8 cellular contexts compared by ENCODE assay signal in genomic region chr1:233326319-233326994, GRCh38. TPM values are rescaled to one million over a fixed set of nuclear protein-coding genes. Genes with fewer than 3 reads are reported as not detected.
DNase-seq lines count a peak whose midpoint lies in the region; ATAC-seq and TF ChIP-seq lines count a peak whose summit lies in the region.

No MANE protein-coding gene starts in this region.

- peak overlapping the region; percentile 82 for H3K4me3 Mint-ChIP-seq in activated B cell treated with CpG ODN at 0.5 μM for 24 hours

- intact Hi-C loops in Right ventricle myocardium superior (cut with DNase I) (no loop called here), activated B cell treated with CpG ODN at 0.5 μM for 24 hours (cut with micrococcal nuclease) (no loop called here)

- H3K9me3 Mint-ChIP-seq in activated B cell treated with CpG ODN at 0.5 μM for 24 hours = no peaks in the 10 kb centered on the region

- H3K4me1 Mint-ChIP-seq in activated B cell treated with CpG ODN at 0.5 μM for 24 hours = peaks cover 11% of the 10 kb centered on the region

- ATAC-seq in Right ventricle myocardium superior (ENCODE audit: poor library complexity) (no peak), activated B cell treated with CpG ODN at 0.5 μM for 24 hours (ENCODE audit: low read depth) (no peak), thoracic aorta (ENCODE audit: insufficient number of reproducible peaks, low FRiP score, low read depth) (no peak)

- H3K27me3 Mint-ChIP-seq in activated B cell treated with CpG ODN at 0.5 μM for 24 hours = no peaks in the 10 kb centered on the region

- H3K36me3 ChIP-seq in cardiac muscle cell (no peaks in the 10 kb centered on the region), thoracic aorta (no peaks in the 10 kb centered on the region), smooth muscle cell (ENCODE audit: low read depth) (no peaks in the 10 kb centered on the region)

- WGBS in smooth muscle cell (ENCODE audit: low lambda C conversion rate) = 14% methylated on average over 6 of the region's 6 CpGs

- H3K27ac ChIP-seq in cardiac muscle cell = no peak overlapping the region
- peak overlapping the region in 1 of 2 donors; percentile 28 for H3K27ac ChIP-seq in thoracic aorta
- no peak overlapping the region for H3K27ac ChIP-seq in smooth muscle cell (ENCODE audit: low read depth)
- H3K27ac ChIP-seq in substantia nigra (ENCODE audit: low read depth, low read length, poor library complexity, severe bottlenecking) = no peak overlapping the region

- CTCF ChIA-PET in activated B cell treated with CpG ODN at 0.5 μM for 24 hours (lab: Charles Lee) = no interaction called here

- H3K27ac Mint-ChIP-seq in activated B cell treated with CpG ODN at 0.5 μM for 24 hours = peak overlapping the region; percentile 53

- peak overlapping the region; percentile 56 for H3K4me3 ChIP-seq in cardiac muscle cell
- peak overlapping the region; percentile 86 for H3K4me3 ChIP-seq in thoracic aorta
- H3K4me3 ChIP-seq in smooth muscle cell = no peak overlapping the region

- H3K4me1 ChIP-seq in cardiac muscle cell (ENCODE audit: low read depth) = peaks cover 5% of the 10 kb centered on the region
- peaks cover 3 to 21% of the 10 kb centered on the region in 2 donors for H3K4me1 ChIP-seq in thoracic aorta (ENCODE audit: control insufficient read depth in 1 of 2, low read depth in 2 of 2)
- peaks cover 10% of the 10 kb centered on the region for H3K4me1 ChIP-seq in smooth muscle cell (ENCODE audit: low read depth)

- no peaks in the 10 kb centered on the region for H3K9me3 ChIP-seq in cardiac muscle cell (ENCODE audit: low read depth)
- no peaks in the 10 kb centered on the region for H3K9me3 ChIP-seq in thoracic aorta
- no peaks in the 10 kb centered on the region for H3K9me3 ChIP-seq in smooth muscle cell (replicated peaks; ENCODE audit: low read depth)

- no peaks in the 10 kb centered on the region for H3K79me2 ChIP-seq in smooth muscle cell (ENCODE audit: low read depth)

- H4K20me1 ChIP-seq in smooth muscle cell (ENCODE audit: low read depth) = no peaks in the 10 kb centered on the region

- no peaks in the 10 kb centered on the region for H3K36me3 Mint-ChIP-seq in activated B cell treated with CpG ODN at 0.5 μM for 24 hours (ENCODE audit: low read depth)

- H3K27me3 ChIP-seq in cardiac muscle cell (peaks cover 28% of the 10 kb centered on the region), thoracic aorta (replicated peaks; ENCODE audit: insufficient read depth) (no peaks in the 10 kb centered on the region), smooth muscle cell (ENCODE audit: low read depth) (peaks cover 46% of the 10 kb centered on the region)

- H2AFZ ChIP-seq in smooth muscle cell (ENCODE audit: low read depth) = no peak overlapping the region

- no peak for TF ChIP-seq CTCF in cardiac muscle cell (IDR thresholded peaks at IDR 0.05; ENCODE audit: low read depth, low read length)
- no peak for TF ChIP-seq CTCF in activated B cell treated with CpG ODN at 0.5 μM for 24 hours (IDR thresholded peaks at IDR 0.05)
- no peak for TF ChIP-seq CTCF in thoracic aorta (IDR thresholded peaks at IDR 0.05)
- TF ChIP-seq CTCF in smooth muscle cell (IDR thresholded peaks at IDR 0.05; ENCODE audit: borderline replicate concordance, insufficient read depth, poor library complexity, severe bottlenecking) = no peak

- POLR2A ChIA-PET in activated B cell treated with CpG ODN at 0.5 μM for 24 hours (lab: Charles Lee) = no interaction called here

- no peak overlapping the region for H3K9ac ChIP-seq in smooth muscle cell (ENCODE audit: low read depth)

- no peaks in the 10 kb centered on the region for H3F3A ChIP-seq in smooth muscle cell (ENCODE audit: low read depth)

- DNase-seq in cardiac muscle cell (ENCODE audit: low read depth in 1 of 2, low spot score in 1 of 2) (no peak), Right ventricle myocardium superior (no peak), activated B cell treated with CpG ODN at 0.5 μM for 24 hours (no peak), iris pigment epithelial cell (ENCODE audit: low read depth) (peak; percentile 3), thoracic aorta (ENCODE audit: low spot score) (no peak), smooth muscle cell (lab: John Stamatoyannopoulos, UW; ENCODE audit: unreplicated experiment) (no peak), substantia nigra (lab: John Stamatoyannopoulos, UW) (no peak)
- no peak for DNase-seq in stimulated activated CD4-positive, alpha-beta T cell treated with anti-CD3 and anti-CD28 coated beads, Interleukin-4, amount 100 ng/mL, for 4 hours

- no peak overlapping the region for H3K4me2 ChIP-seq in smooth muscle cell

RNA-seq across cellular contexts. Expression of gene MAP3K21, which starts 1.1 kb away (rescaled TPM):
- total RNA-seq in cardiac muscle cell (1.8 and 2.9 TPM in 2 replicates), Right ventricle myocardium superior (0.22 TPM), activated B cell treated with CpG ODN at 0.5 μM for 24 hours (1.5 TPM in 2 replicates), thoracic aorta (1 to 10 TPM in 1 of 2 donors, under 1 TPM in 1; 0.14 to 2.8 TPM), smooth muscle cell (2.2 and 2.4 TPM in 2 replicates)
- polyA plus RNA-seq in cardiac muscle cell (0.70 and 0.92 TPM in 2 replicates), smooth muscle cell (0.40 and 2.0 TPM in 2 replicates)

RNA-seq across cellular contexts. Expression of gene PCNX2, which starts 30.9 kb away (rescaled TPM):
- total RNA-seq in cardiac muscle cell (5.1 and 6.4 TPM in 2 replicates), Right ventricle myocardium superior (2.2 TPM), activated B cell treated with CpG ODN at 0.5 μM for 24 hours (18.4 and 20.4 TPM in 2 replicates), thoracic aorta (10 to 100 TPM; 13.6 to 14.8 TPM), smooth muscle cell (12.5 and 18.2 TPM in 2 replicates)
- polyA plus RNA-seq in cardiac muscle cell (3.0 and 3.9 TPM in 2 replicates), smooth muscle cell (4.7 and 8.1 TPM in 2 replicates)
